Comparison of ENCODE assay signal across 24 cellular contexts in genomic region chr3:105714459-105714858, GRCh38.
DNase-seq lines count a peak whose midpoint lies in the region; ATAC-seq, FAIRE-seq and TF ChIP-seq lines count a peak whose summit lies in the region.
"Had no signal": no experiment of that assay in that cellular context is flagged by ENCODE, and none has a peak within 500 bp of the region (broad histone marks: within the 10 kb centered on the region; RNA-seq: fewer than 3 reads in every experiment).

No MANE protein-coding gene starts in this region.

- peaks cover 5% of the 10 kb centered on the region; the same call in 1 of the 3 replicates for H3K4me1 Mint-ChIP-seq in GM23338
- H3K4me1 Mint-ChIP-seq in chondrocyte (ENCODE audit: low read depth): peaks cover 3% of the 10 kb centered on the region
- H3K4me1 Mint-ChIP-seq in neural progenitor cell: peaks cover 13% of the 10 kb centered on the region
- H3K4me1 Mint-ChIP-seq in progenitor cell of endocrine pancreas (ENCODE audit: low read depth): peaks cover 7% of the 10 kb centered on the region

- H3K27me3 ChIP-seq in ACC112 (ENCODE audit: insufficient read depth, low read length) (no peaks in the 10 kb centered on the region), GM23338 (ENCODE audit: insufficient read depth) (no peaks in the 10 kb centered on the region), neural progenitor cell (no peaks in the 10 kb centered on the region), HepG2 (ENCODE audit: control insufficient read depth in 1 of 2, insufficient read depth in 2 of 2, low read length in 2 of 2) (no peaks in the 10 kb centered on the region)
- H3K27me3 ChIP-seq: SJSA1 had no signal

- H3K9ac ChIP-seq in neural progenitor cell (no peak overlapping the region), HepG2 (ENCODE audit: insufficient read depth, low read depth, low read length) (no peak overlapping the region)

- H3F3A ChIP-seq in GM23338 (replicated peaks; ENCODE audit: low read depth) (no peaks in the 10 kb centered on the region), neural progenitor cell (ENCODE audit: low read depth) (no peaks in the 10 kb centered on the region)

- no peak overlapping the region for H3K27ac Mint-ChIP-seq in GM23338
- peak overlapping the region; percentile 12 for H3K27ac Mint-ChIP-seq in chondrocyte (ENCODE audit: unreplicated experiment)
- H3K27ac Mint-ChIP-seq in neural progenitor cell: peak overlapping the region; percentile 26
- no peak overlapping the region for H3K27ac Mint-ChIP-seq in progenitor cell of endocrine pancreas

- H3K9me3 ChIP-seq in neural progenitor cell (ENCODE audit: low read depth): no peaks in the 10 kb centered on the region
- H3K9me3 ChIP-seq in HepG2 (ENCODE audit: low read length): no peaks in the 10 kb centered on the region
- H3K9me3 ChIP-seq: A549, Caco-2, SJSA1 had no signal

- POLR2A ChIA-PET in HepG2 (lab: Yijun Ruan, JAX): no interaction called here

- peaks cover 4% of the 10 kb centered on the region; the same call in 1 of the 3 replicates for H3K9me3 Mint-ChIP-seq in GM23338
- peaks cover 5% of the 10 kb centered on the region for H3K9me3 Mint-ChIP-seq in chondrocyte (ENCODE audit: low read depth)
- peaks cover 2% of the 10 kb centered on the region for H3K9me3 Mint-ChIP-seq in neural progenitor cell
- no peaks in the 10 kb centered on the region for H3K9me3 Mint-ChIP-seq in progenitor cell of endocrine pancreas (ENCODE audit: low read depth)

- H3K4me1 ChIP-seq in ACC112 (ENCODE audit: control insufficient read depth, insufficient read depth, low read length, unreplicated experiment) (peaks cover 4% of the 10 kb centered on the region), GM23338 (ENCODE audit: insufficient read depth) (peaks cover 6% of the 10 kb centered on the region), neural progenitor cell (no peaks in the 10 kb centered on the region), HepG2 (ENCODE audit: insufficient read depth, low read length) (no peaks in the 10 kb centered on the region)
- H3K4me1 ChIP-seq: A549, Caco-2, SJSA1 had no signal

- WGBS in HepG2 (ENCODE audit: low lambda C conversion rate): 97% methylated on average over 4 of the region's 6 CpGs

- peaks cover 37% of the 10 kb centered on the region for H3K36me3 Mint-ChIP-seq in GM23338 (ENCODE audit: low read depth)
- peaks cover 10% of the 10 kb centered on the region for H3K36me3 Mint-ChIP-seq in chondrocyte (ENCODE audit: low read depth)
- H3K36me3 Mint-ChIP-seq in neural progenitor cell: peaks cover 34% of the 10 kb centered on the region
- H3K36me3 Mint-ChIP-seq in progenitor cell of endocrine pancreas (ENCODE audit: insufficient read depth): peaks cover 30% of the 10 kb centered on the region

- in situ Hi-C loops in HepG2 (cut with HindIII; ENCODE audit: extremely low pct_ligation_motif_present, low pct_unique_long_range_greater_than_20kb): no loop called here

- H3K4me3 Mint-ChIP-seq in GM23338 (no peak overlapping the region), chondrocyte (ENCODE audit: unreplicated experiment) (no peak overlapping the region), neural progenitor cell (no peak overlapping the region), progenitor cell of endocrine pancreas (ENCODE audit: low read depth) (no peak overlapping the region)
- H3K4me3 Mint-ChIP-seq: CD4-positive, alpha-beta memory T cell had no signal

- H2AFZ ChIP-seq in ACC112 (ENCODE audit: low read length, unreplicated experiment) (no peak overlapping the region), GM23338 (no peak overlapping the region), neural progenitor cell (replicated peaks) (no peak overlapping the region), HepG2 (ENCODE audit: low read length) (no peak overlapping the region)

- no peaks in the 10 kb centered on the region for H4K20me1 ChIP-seq in GM23338 (replicated peaks; ENCODE audit: insufficient read depth)
- no peaks in the 10 kb centered on the region for H4K20me1 ChIP-seq in neural progenitor cell (ENCODE audit: low read depth)
- H4K20me1 ChIP-seq in HepG2 (ENCODE audit: insufficient read depth, low read length): no peaks in the 10 kb centered on the region

- no peak for FAIRE-seq in HepG2 (lab: Jason Lieb, UNC)
- FAIRE-seq: A549, G401.6, K562 had no signal

- no peaks in the 10 kb centered on the region for H3K9me2 ChIP-seq in GM23338 (ENCODE audit: insufficient read depth)

- ATAC-seq in GM23338 (no peak), HepG2 (no peak)
- ATAC-seq: A549, K562 had no signal

- H3K4me2 ChIP-seq in GM23338: no peak overlapping the region
- H3K4me2 ChIP-seq in neural progenitor cell: no peak overlapping the region
- no peak overlapping the region for H3K4me2 ChIP-seq in HepG2 (ENCODE audit: low read depth, low read length)
- H3K4me2 ChIP-seq: A549 had no signal

- no peak for TF ChIP-seq EP300 in HepG2 (IDR thresholded peaks at IDR 0.05; ENCODE audit: low read depth in 2 of 2, low read length in 2 of 2)
- TF ChIP-seq EP300 in HepG2 (CRISPR knock-in tag; IDR thresholded peaks at IDR 0.05; ENCODE audit: borderline replicate concordance): no peak

- no TSS peak for BruUV-seq in HepG2 (replicated peaks; lab: Mats Ljungman, UMichigan)

- H3K27me3 Mint-ChIP-seq in GM23338 (ENCODE audit: insufficient read depth, low read depth, poor library complexity) (peaks cover 2% of the 10 kb centered on the region), chondrocyte (ENCODE audit: low read depth) (no peaks in the 10 kb centered on the region), neural progenitor cell (ENCODE audit: insufficient read depth, low read depth) (no peaks in the 10 kb centered on the region), progenitor cell of endocrine pancreas (no peaks in the 10 kb centered on the region)
- H3K27me3 Mint-ChIP-seq: CD4-positive, alpha-beta memory T cell had no signal

- peaks cover 30% of the 10 kb centered on the region for H3K36me3 ChIP-seq in ACC112 (ENCODE audit: insufficient read depth, low read length)
- H3K36me3 ChIP-seq in GM23338 (ENCODE audit: insufficient read depth): no peaks in the 10 kb centered on the region
- H3K36me3 ChIP-seq in neural progenitor cell: peaks cover 21% of the 10 kb centered on the region
- peaks cover 2 to 4% of the 10 kb centered on the region in 2 experiments; a peak in 1 of 5 replicates for H3K36me3 ChIP-seq in HepG2 (replicated peaks in 1 of 2; ENCODE audit: control insufficient read depth in 1 of 2, insufficient read depth in 2 of 2, low read length in 2 of 2)
- H3K36me3 ChIP-seq: SJSA1 had no signal

- H3K79me2 ChIP-seq in ACC112 (ENCODE audit: control insufficient read depth, insufficient read depth, low read length, unreplicated experiment) (no peaks in the 10 kb centered on the region), GM23338 (replicated peaks; ENCODE audit: insufficient read depth) (no peaks in the 10 kb centered on the region), neural progenitor cell (ENCODE audit: low read depth) (no peaks in the 10 kb centered on the region), HepG2 (ENCODE audit: insufficient read depth, low read length) (no peaks in the 10 kb centered on the region)

- DNase-seq in GM23338 (ENCODE audit: low spot score) (no peak), chondrocyte (ENCODE audit: low spot score) (no peak), neural progenitor cell (ENCODE audit: low spot score) (no peak), HepG2 (ENCODE audit: low spot score) (no peak), progenitor cell of endocrine pancreas (ENCODE audit: low spot score, unreplicated experiment) (no peak)
- no peak for DNase-seq in stimulated activated CD4-positive, alpha-beta T cell treated with anti-CD3 and anti-CD28 coated beads, Interleukin-4, amount 100 ng/mL, for 24 hours
- DNase-seq: C1 segment of cervical spinal cord; Caco-2; CD4-positive, alpha-beta memory T cell; Kasumi-1; NCI-H1105 treated with DMSO at 0.1 percent for 48 hours; NCI-H146; NCI-H1930; NCI-H2171; NCI-H226; NCI-H510A; NCI-H69; Right ventricle myocardium superior; RPMI8226 had no signal

- H3K4me3 ChIP-seq in ACC112 (ENCODE audit: low read depth, low read length) (no peak overlapping the region), GM23338 (no peak overlapping the region), neural progenitor cell (no peak overlapping the region), HepG2 (replicated peaks in 1 of 3; ENCODE audit: insufficient read depth in 1 of 3, low read depth in 2 of 3, low read length in 3 of 3) (no peak overlapping the region)
- H3K4me3 ChIP-seq: A549, K562, SJSA1 had no signal

- TF ChIP-seq CTCF in GM23338 (conservative IDR thresholded peaks at IDR 0.05; ENCODE audit: low read depth in 2 of 2): no peak
- no peak for TF ChIP-seq CTCF in chondrocyte (IDR thresholded peaks at IDR 0.05)
- TF ChIP-seq CTCF in neural progenitor cell (IDR thresholded peaks at IDR 0.05): no peak
- no peak for TF ChIP-seq CTCF in HepG2 (CRISPR knock-in tag; IDR thresholded peaks at IDR 0.05)
- no peak for TF ChIP-seq CTCF in progenitor cell of endocrine pancreas (IDR thresholded peaks at IDR 0.05; ENCODE audit: unreplicated experiment)

- intact Hi-C loops in HepG2 (cut with micrococcal nuclease; ENCODE audit: unreplicated experiment): no loop called here

- H3K27ac ChIP-seq in ACC112 (ENCODE audit: low read depth, low read length): peak overlapping the region; percentile 89; the same call in 1 of the 2 replicates
- H3K27ac ChIP-seq in GM23338 (ENCODE audit: low read depth): 0 out of 2 replicates have a peak overlapping the region, but pooled peaks have one; percentile 28
- no peak overlapping the region for H3K27ac ChIP-seq in neural progenitor cell
- no peak overlapping the region for H3K27ac ChIP-seq in HepG2 (ENCODE audit: extremely low read length, insufficient read depth, low read length)
- H3K27ac ChIP-seq: A549, SJSA1 had no signal

- TF ChIP-seq POLR2A in HepG2 (IDR thresholded peaks at IDR 0.05; ENCODE audit: insufficient read depth in 1 of 2, low read depth in 2 of 2, low read length in 2 of 2): no peak

- no peak for TF ChIP-seq RAD21 in HepG2 (CRISPR knock-in tag; IDR thresholded peaks at IDR 0.05)

- CTCF ChIA-PET in HepG2 (lab: Yijun Ruan, JAX; ENCODE audit: low intra/inter-chr PET ratio, low total read pairs): no interaction called here

TF ChIP-seq in GM23338, 12 proteins besides CTCF, POLR2A, EP300 and RAD21 (continues in another document):
- TF ChIP-seq POLR2AphosphoS5 (IDR thresholded peaks at IDR 0.05; ENCODE audit: low read depth) (no peak), NANOG (IDR thresholded peaks at IDR 0.05; ENCODE audit: borderline replicate concordance) (no peak), CREB1 (CRISPR knock-in tag; IDR thresholded peaks at IDR 0.05; ENCODE audit: low read depth) (no peak), EZH2phosphoT487 (IDR thresholded peaks at IDR 0.05; ENCODE audit: unreplicated experiment) (no peak), ZNF114 (CRISPR knock-in tag; IDR thresholded peaks at IDR 0.05) (no peak), STAT1 (IDR thresholded peaks at IDR 0.05; ENCODE audit: unreplicated experiment) (no peak)

TF ChIP-seq in HepG2, 621 proteins besides CTCF, POLR2A, EP300 and RAD21 (continues in another document):
- TF ChIP-seq ZNF567 (CRISPR knock-in tag; IDR thresholded peaks at IDR 0.05; ENCODE audit: borderline replicate concordance): no peak

Comparison
In these comparisons a context has a peak if more than half of its experiments do, and no peak if none do; other contexts are left out.
1. H3K27ac ChIP-seq: peak in ACC112 (single experiment) and GM23338 (single experiment); none in neural progenitor cell (single experiment) and HepG2 (single experiment).
2. H3K27ac Mint-ChIP-seq: peak in chondrocyte (single experiment) and neural progenitor cell (single experiment); none in GM23338 (single experiment) and progenitor cell of endocrine pancreas (single experiment).